In genomic region chr9:120030847-120031246, GRCh38 we compare ENCODE assay signal across 29 cellular contexts.
"Had no signal": no experiment of that assay in that cellular context is flagged by ENCODE, and none has a peak within 500 bp of the region (broad histone marks: within the 10 kb centered on the region; RNA-seq: fewer than 3 reads in every experiment).

No MANE protein-coding gene starts in this region.

- H3K9ac ChIP-seq: neural progenitor cell, parathyroid adenoma had no signal

- H3K36me3 Mint-ChIP-seq: naive thymus-derived CD8-positive, alpha-beta T cell; neural progenitor cell; stimulated activated naive B cell treated with anti-CD40 and anti-IgM and Interleukin-4, amounts not matched to agents 10 μg/mL and 1 μg/mL and 100 μg/mL, for 72 hours had no signal

- H3K36me3 ChIP-seq: left lung, lower lobe of right lung, neural progenitor cell, neutrophil, prostate gland, stomach, thyroid gland, transverse colon, upper lobe of left lung, vagina had no signal

- DNase-seq: hippocampal formation; kidney; left colon; left lung; lower lobe of right lung; mammary epithelial cell; mesenchymal stem cell; naive thymus-derived CD8-positive, alpha-beta T cell; occipital lobe; retina; right cardiac atrium; stimulated activated CD4-positive, alpha-beta T cell treated with anti-CD3 and anti-CD28 coated beads, Interleukin-12 subunit alpha, Interleukin-12 subunit beta, amount 100 ng/mL, for 4 hours; stimulated activated CD4-positive, alpha-beta T cell treated with anti-CD3 and anti-CD28 coated beads, Interleukin-15, amount 100 ng/mL, for 24 hours; stimulated activated CD4-positive, alpha-beta T cell treated with anti-CD3 and anti-CD28 coated beads, Interleukin-2, amount 100 ng/mL, for 24 hours; stimulated activated CD4-positive, alpha-beta T cell treated with anti-CD3 and anti-CD28 coated beads, Interleukin-4, amount 100 ng/mL, for 1 hour; stimulated activated naive B cell treated with anti-CD40 and anti-IgM and Interleukin-4, amounts not matched to agents 10 μg/mL and 1 μg/mL and 100 μg/mL, for 72 hours; stimulated activated naive CD8-positive, alpha-beta T cell treated with anti-CD3 and anti-CD28 coated beads, Interleukin-15, Interleukin-2, amounts not matched to agents 100 U/mL and 50 U/mL, for 24 hours; stomach; testis; thyroid gland; transverse colon; upper lobe of left lung had no signal

- H3K4me2 ChIP-seq: neural progenitor cell had no signal

- H3K9me3 ChIP-seq: left lung, lower lobe of right lung, neutrophil, prostate gland, stomach, testis, thyroid gland, transverse colon, upper lobe of left lung, vagina had no signal

- H3K9me3 Mint-ChIP-seq: nephron, neural progenitor cell had no signal

- H3K4me3 ChIP-seq: left lung, lower lobe of right lung, neural progenitor cell, prostate gland, skin epidermis, stomach, testis, thyroid gland, transverse colon, upper lobe of left lung, vagina had no signal

- H3K27ac Mint-ChIP-seq: nephron; neural progenitor cell; stimulated activated naive B cell treated with anti-CD40 and anti-IgM and Interleukin-4, amounts not matched to agents 10 μg/mL and 1 μg/mL and 100 μg/mL, for 72 hours had no signal

- H3K4me1 Mint-ChIP-seq: naive thymus-derived CD8-positive, alpha-beta T cell; nephron; neural progenitor cell; stimulated activated naive B cell treated with anti-CD40 and anti-IgM and Interleukin-4, amounts not matched to agents 10 μg/mL and 1 μg/mL and 100 μg/mL, for 72 hours had no signal

- H3K27me3 ChIP-seq: left lung, neural progenitor cell, neutrophil, stomach, testis, thyroid gland, transverse colon, upper lobe of left lung, vagina had no signal

- H2AFZ ChIP-seq: neural progenitor cell, parathyroid adenoma had no signal

- H3K79me2 ChIP-seq: parathyroid adenoma had no signal

- H3K4me3 Mint-ChIP-seq: naive thymus-derived CD8-positive, alpha-beta T cell; nephron; neural progenitor cell; stimulated activated naive B cell treated with anti-CD40 and anti-IgM and Interleukin-4, amounts not matched to agents 10 μg/mL and 1 μg/mL and 100 μg/mL, for 72 hours had no signal

- H3K27ac ChIP-seq: left lung, lower lobe of right lung, neural progenitor cell, neutrophil, parathyroid adenoma, prostate gland, skin epidermis, stomach, testis, thyroid gland, transverse colon, upper lobe of left lung, vagina had no signal

- H3K4me1 ChIP-seq: left lung, lower lobe of right lung, parathyroid adenoma, prostate gland, stomach, testis, thyroid gland, transverse colon, upper lobe of left lung, vagina had no signal
